ENCODE assay signal across 13 cellular contexts in the genomic region with DNA sequence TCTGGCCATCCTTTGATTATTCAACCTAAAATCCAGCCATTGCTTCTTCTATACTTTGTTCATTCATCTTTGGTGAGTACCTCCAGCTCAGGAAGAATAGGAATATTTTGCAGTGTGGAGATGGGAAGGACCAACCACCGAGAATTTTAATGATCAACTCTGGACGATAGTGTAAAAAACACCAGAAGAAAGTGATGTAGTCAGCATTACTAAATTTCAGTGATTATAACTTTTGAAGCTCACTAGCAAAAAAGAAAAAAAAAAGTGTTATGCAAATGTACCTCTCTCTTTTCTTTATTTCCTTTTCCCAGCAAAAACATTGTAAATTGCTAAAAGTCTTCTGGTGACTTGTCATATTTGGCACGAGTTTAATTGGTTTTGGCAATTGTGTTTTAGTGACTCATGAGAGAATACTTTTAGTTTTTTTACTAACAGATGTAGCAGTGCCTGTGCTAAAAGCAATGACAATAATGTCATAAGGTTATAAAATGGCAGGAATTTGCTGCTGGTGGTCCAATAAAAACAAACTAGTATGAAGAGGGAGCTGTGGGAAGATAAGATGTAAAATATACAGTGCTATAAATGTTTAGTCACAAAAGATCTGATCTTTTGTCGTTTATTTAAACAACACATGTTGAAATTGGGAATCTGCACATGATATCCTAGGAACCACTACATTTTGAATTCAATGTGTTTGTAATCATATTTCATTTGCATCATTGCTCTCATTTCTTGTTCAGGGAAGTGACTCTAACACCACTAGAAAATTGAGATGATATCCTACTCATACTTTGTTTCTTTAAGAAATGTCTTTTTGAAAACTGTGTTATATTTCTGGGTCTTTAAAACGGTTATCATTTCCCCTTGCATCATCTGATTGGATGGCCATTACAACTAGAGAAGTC.
DNase-seq lines count a peak whose midpoint lies in the region; ATAC-seq, FAIRE-seq and TF ChIP-seq lines count a peak whose summit lies in the region.
"Had no signal": no experiment of that assay in that cellular context is flagged by ENCODE, and none has a peak within 500 bp of the region (broad histone marks: within the 10 kb centered on the region; RNA-seq: fewer than 3 reads in every experiment).

No MANE protein-coding gene starts in this region.

- TF ChIP-seq RAD21 in A549 (conservative IDR thresholded peaks at IDR 0.05 in 1 of 2, IDR thresholded peaks at IDR 0.05 in 1 of 2), result no peak

- peak overlapping the region; percentile 77 for H3K27ac Mint-ChIP-seq in chondrocyte (ENCODE audit: unreplicated experiment)
- H3K27ac Mint-ChIP-seq: naive thymus-derived CD4-positive, alpha-beta T cell had no signal

- H3K9me3 Mint-ChIP-seq in chondrocyte (ENCODE audit: low read depth), result no peaks in the 10 kb centered on the region

- no peak for TF ChIP-seq POLR2A in A549 (IDR thresholded peaks at IDR 0.05; ENCODE audit: low read length)

- H3K27me3 ChIP-seq in left lung (no peaks in the 10 kb centered on the region), BE2C (no peaks in the 10 kb centered on the region)
- H3K27me3 ChIP-seq: BLaER1 treated with 17β-estradiol and CSF1 and Interleukin-3, amounts not matched to agents 10 nM and 100 nM; upper lobe of left lung had no signal

- DNase-seq in A549 (ENCODE audit: low read depth in 1 of 2, low spot score in 1 of 2) (no peak), HT1080 (ENCODE audit: low read depth) (peak; percentile 81), chondrocyte (ENCODE audit: low spot score) (no peak), left lung (no peak), BE2C (no peak), RPMI8226 (no peak), KBM-7 (no peak), GM10266 (ENCODE audit: extremely low spot score) (no peak)
- DNase-seq: hypothalamus; naive thymus-derived CD4-positive, alpha-beta T cell; NCI-H524; upper lobe of left lung had no signal

- 22% methylated on average over 5 of the region's 5 CpGs for WGBS in A549 (ENCODE audit: missing lambda C conversion rate)

- ATAC-seq in A549, result no peak
- ATAC-seq in left lung, result peak; percentile 45
- ATAC-seq: naive thymus-derived CD4-positive, alpha-beta T cell had no signal

- FAIRE-seq in A549 (lab: Jason Lieb, UNC), result no peak

- in situ Hi-C loops in KBM-7 (cut with MboI; ENCODE audit: low pct_unique_long_range_greater_than_20kb, low sequenced_read_pairs), result no loop called here

- H3K4me3 Mint-ChIP-seq in chondrocyte (ENCODE audit: unreplicated experiment), result no peak overlapping the region
- H3K4me3 Mint-ChIP-seq: naive thymus-derived CD4-positive, alpha-beta T cell had no signal

- intact Hi-C loops in left lung (cut with DNase I), result no loop called here

- H3K36me3 Mint-ChIP-seq in chondrocyte (ENCODE audit: low read depth), result no peaks in the 10 kb centered on the region
- H3K36me3 Mint-ChIP-seq: naive thymus-derived CD4-positive, alpha-beta T cell had no signal

- no peak overlapping the region for H3K27ac ChIP-seq in A549
- H3K27ac ChIP-seq in left lung, result no peak overlapping the region
- H3K27ac ChIP-seq: BLaER1 treated with 17β-estradiol and CSF1 and Interleukin-3, amounts not matched to agents 10 nM and 100 nM; upper lobe of left lung had no signal

- H3K36me3 ChIP-seq in left lung, result no peaks in the 10 kb centered on the region
- no peaks in the 10 kb centered on the region for H3K36me3 ChIP-seq in BE2C
- H3K36me3 ChIP-seq: BLaER1 treated with 17β-estradiol and CSF1 and Interleukin-3, amounts not matched to agents 10 nM and 100 nM; upper lobe of left lung had no signal

- H3K4me3 ChIP-seq in A549 (no peak overlapping the region), left lung (no peak overlapping the region), BE2C (ENCODE audit: low read depth, low read length) (no peak overlapping the region)
- H3K4me3 ChIP-seq: BLaER1 treated with 17β-estradiol and CSF1 and Interleukin-3, amounts not matched to agents 10 nM and 100 nM; upper lobe of left lung had no signal

- no peak for TF ChIP-seq EP300 in A549 (IDR thresholded peaks at IDR 0.05)

- POLR2A ChIA-PET in A549 (lab: Yijun Ruan, JAX), result no interaction called here

- CTCF ChIA-PET in A549 (lab: Yijun Ruan, JAX), result interaction anchor here (2.3 kb wide), 1 partner anchor 8 kb away, joined by 5 read pairs; no protein-coding TSS in a partner anchor

- peaks cover 11% of the 10 kb centered on the region for H3K4me1 ChIP-seq in A549
- H3K4me1 ChIP-seq in left lung, result no peaks in the 10 kb centered on the region
- no peaks in the 10 kb centered on the region for H3K4me1 ChIP-seq in BE2C
- H3K4me1 ChIP-seq: BLaER1 treated with 17β-estradiol and CSF1 and Interleukin-3, amounts not matched to agents 10 nM and 100 nM; upper lobe of left lung had no signal

- peaks cover 18% of the 10 kb centered on the region for H3K4me1 Mint-ChIP-seq in chondrocyte (ENCODE audit: low read depth)

- TF ChIP-seq CTCF in A549 (IDR thresholded peaks at IDR 0.05) (no peak), chondrocyte (IDR thresholded peaks at IDR 0.05) (no peak), left lung (IDR thresholded peaks at IDR 0.05) (no peak), BE2C (IDR thresholded peaks at IDR 0.05; ENCODE audit: low read depth, low read length) (no peak), GM10266 (IDR thresholded peaks at IDR 0.05; ENCODE audit: control insufficient read depth, insufficient read depth, low read depth, missing control alignments) (no peak)

- H3K9me3 ChIP-seq in A549 (no peaks in the 10 kb centered on the region), left lung (no peaks in the 10 kb centered on the region), BE2C (no peaks in the 10 kb centered on the region)
- H3K9me3 ChIP-seq: BLaER1 treated with 17β-estradiol and CSF1 and Interleukin-3, amounts not matched to agents 10 nM and 100 nM; upper lobe of left lung had no signal

- H3K27me3 Mint-ChIP-seq in chondrocyte (ENCODE audit: low read depth), result no peaks in the 10 kb centered on the region

- peak overlapping the region; percentile 13; the same call in 1 of the 3 replicates for H3K4me2 ChIP-seq in A549
- H3K4me2 ChIP-seq: BLaER1 treated with 17β-estradiol and CSF1 and Interleukin-3, amounts not matched to agents 10 nM and 100 nM had no signal

TF ChIP-seq in A549, 52 proteins besides CTCF, POLR2A, EP300 and RAD21:
- TF ChIP-seq, protein P1, sequence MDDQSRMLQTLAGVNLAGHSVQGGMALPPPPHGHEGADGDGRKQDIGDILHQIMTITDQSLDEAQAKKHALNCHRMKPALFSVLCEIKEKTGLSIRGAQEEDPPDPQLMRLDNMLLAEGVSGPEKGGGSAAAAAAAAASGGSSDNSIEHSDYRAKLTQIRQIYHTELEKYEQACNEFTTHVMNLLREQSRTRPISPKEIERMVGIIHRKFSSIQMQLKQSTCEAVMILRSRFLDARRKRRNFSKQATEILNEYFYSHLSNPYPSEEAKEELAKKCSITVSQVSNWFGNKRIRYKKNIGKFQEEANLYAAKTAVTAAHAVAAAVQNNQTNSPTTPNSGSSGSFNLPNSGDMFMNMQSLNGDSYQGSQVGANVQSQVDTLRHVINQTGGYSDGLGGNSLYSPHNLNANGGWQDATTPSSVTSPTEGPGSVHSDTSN (IDR thresholded peaks at IDR 0.05), result no peak
- peak; percentile 74 for TF ChIP-seq MAFK (IDR thresholded peaks at IDR 0.05; ENCODE audit: partially characterized antibody)
- TF ChIP-seq JUNB (IDR thresholded peaks at IDR 0.05), result peak; percentile 36; the same call in 1 of the 2 replicates
- TF ChIP-seq TFCP2L1 (CRISPR knock-in tag; IDR thresholded peaks at IDR 0.05), result no peak
- no peak for TF ChIP-seq BHLHE40 (IDR thresholded peaks at IDR 0.05; ENCODE audit: low read depth, low read length)
- TF ChIP-seq FOSL2 (IDR thresholded peaks at IDR 0.05), result no peak
- TF ChIP-seq FOSL2 (CRISPR knock-in tag; IDR thresholded peaks at IDR 0.05), result peak; percentile 25; the same call in 1 of the 2 replicates
- peak; percentile 34; the same call in 1 of the 2 replicates for TF ChIP-seq GATA3 (IDR thresholded peaks at IDR 0.05; ENCODE audit: borderline replicate concordance)
